10 cellular contexts compared by ENCODE assay signal in genomic region chr16:12896562-12896961, GRCh38. TPM values are rescaled to one million over a fixed set of nuclear protein-coding genes. Genes with fewer than 3 reads are reported as not detected.
DNase-seq lines count a peak whose midpoint lies in the region; ATAC-seq and TF ChIP-seq lines count a peak whose summit lies in the region.
"Had no signal": no experiment of that assay in that cellular context is flagged by ENCODE, and none has a peak within 500 bp of the region (broad histone marks: within the 10 kb centered on the region; RNA-seq: fewer than 3 reads in every experiment).

No MANE protein-coding gene starts in this region.

- H3K36me3 ChIP-seq in Panc1 (ENCODE audit: control insufficient read depth, insufficient read depth, low read length), result no peaks in the 10 kb centered on the region

- intact Hi-C loops in Panc1 (cut with micrococcal nuclease; ENCODE audit: unreplicated experiment), result no loop called here

- no peak overlapping the region for H3K27ac Mint-ChIP-seq in T-helper 17 cell
- no peak overlapping the region for H3K27ac Mint-ChIP-seq in activated T-cell treated with anti-CD3 and anti-CD28 coated beads, Interleukin-2, amount 50 U/mL, for 24 hours
- H3K27ac Mint-ChIP-seq: memory B cell had no signal

- TF ChIP-seq CTCF in AG09309 (IDR thresholded peaks at IDR 0.05; ENCODE audit: control insufficient read depth, insufficient read depth, low read depth, low read length, missing control alignments) (peak; percentile 46), Panc1 (IDR thresholded peaks at IDR 0.05) (peak; percentile 73)

- in situ Hi-C loops in Panc1 (cut with HindIII; ENCODE audit: low pct_unique_long_range_greater_than_20kb, low sequenced_read_pairs), result no loop called here

- no TSS peak for BruUV-seq in Panc1 (replicated peaks; lab: Mats Ljungman, UMichigan)

- H3K4me1 ChIP-seq in Panc1 (ENCODE audit: control insufficient read depth, insufficient read depth, low read length), result no peaks in the 10 kb centered on the region; the same call in 1 of the 2 replicates

- H3K27me3 Mint-ChIP-seq in T-helper 17 cell, result peaks cover 61% of the 10 kb centered on the region
- peaks cover 53% of the 10 kb centered on the region for H3K27me3 Mint-ChIP-seq in activated T-cell treated with anti-CD3 and anti-CD28 coated beads, Interleukin-2, amount 50 U/mL, for 24 hours

- no peak overlapping the region for H3K4me3 Mint-ChIP-seq in T-helper 17 cell
- no peak overlapping the region for H3K4me3 Mint-ChIP-seq in activated T-cell treated with anti-CD3 and anti-CD28 coated beads, Interleukin-2, amount 50 U/mL, for 24 hours
- H3K4me3 Mint-ChIP-seq: memory B cell had no signal

- POLR2A ChIA-PET in Panc1 (lab: Charles Lee), result no interaction called here

- CTCF ChIA-PET in Panc1 (lab: Charles Lee), result no interaction called here

- DNase-seq in AG09309 (ENCODE audit: low read depth), result no peak
- DNase-seq in Panc1 (ENCODE audit: low read depth, low spot score), result peak; percentile 12
- DNase-seq in glomerular endothelial cell (ENCODE audit: extremely low read depth, low read depth, low spot score), result peak; percentile 7
- no peak for DNase-seq in T-helper 17 cell
- no peak for DNase-seq in activated T-cell treated with anti-CD3 and anti-CD28 coated beads, Interleukin-2, amount 50 U/mL, for 24 hours
- DNase-seq in activated CD8-positive, alpha-beta memory T cell treated with anti-CD3 and anti-CD28 coated beads, Interleukin-2, amount 50 U/mL, for 4 hours, result no peak
- no peak for DNase-seq in NCI-H2107 treated with DMSO at 0.1 percent for 48 hours (lab: John Stamatoyannopoulos, UW; ENCODE audit: unreplicated experiment)

- ATAC-seq in GM19351 (IDR thresholded peaks at IDR 0.05; ENCODE audit: unreplicated experiment), result peak; percentile 55
- ATAC-seq in Panc1, result 0 out of 2 replicates have a peak, but pooled peaks have one; percentile 42
- ATAC-seq in T-helper 17 cell, result no peak

- H3K9me3 Mint-ChIP-seq in activated T-cell treated with anti-CD3 and anti-CD28 coated beads, Interleukin-2, amount 50 U/mL, for 24 hours, result no peaks in the 10 kb centered on the region
- H3K9me3 Mint-ChIP-seq: memory B cell had no signal

- peaks cover 3% of the 10 kb centered on the region; the same call in 1 of the 2 replicates for H3K27me3 ChIP-seq in Panc1 (ENCODE audit: control insufficient read depth, insufficient read depth, low read length)

- H3K4me3 ChIP-seq in AG09309 (ENCODE audit: control insufficient read depth, low read depth, low read length) (no peak overlapping the region), Panc1 (ENCODE audit: low read depth in 2 of 2, low read length in 2 of 2) (no peak overlapping the region)

- H3K27ac ChIP-seq in Panc1 (ENCODE audit: low read length), result no peak overlapping the region

- peaks cover 2% of the 10 kb centered on the region for H3K36me3 Mint-ChIP-seq in T-helper 17 cell (ENCODE audit: low read depth)
- no peaks in the 10 kb centered on the region for H3K36me3 Mint-ChIP-seq in activated T-cell treated with anti-CD3 and anti-CD28 coated beads, Interleukin-2, amount 50 U/mL, for 24 hours (ENCODE audit: low read depth)
- H3K36me3 Mint-ChIP-seq: memory B cell had no signal

- H3K9me3 ChIP-seq in Panc1 (ENCODE audit: control insufficient read depth, insufficient read depth, low read depth, low read length) (no peaks in the 10 kb centered on the region), T-helper 17 cell (ENCODE audit: control insufficient read depth, low read length, poor library complexity, severe bottlenecking) (no peaks in the 10 kb centered on the region)

- peaks cover 2% of the 10 kb centered on the region for H3K4me1 Mint-ChIP-seq in T-helper 17 cell
- no peaks in the 10 kb centered on the region for H3K4me1 Mint-ChIP-seq in activated T-cell treated with anti-CD3 and anti-CD28 coated beads, Interleukin-2, amount 50 U/mL, for 24 hours (ENCODE audit: low read depth)
- H3K4me1 Mint-ChIP-seq: memory B cell had no signal

RNA-seq across cellular contexts. Expression of gene SHISA9, which starts 4.8 kb away (rescaled TPM):
- total RNA-seq in Panc1 (2021; ENCODE audit: unreplicated experiment) (0.10 TPM), glomerular endothelial cell (0.47 and 1.8 TPM in 2 replicates), T-helper 17 cell (not detected)
- not detected for polyA plus RNA-seq in Panc1 (2012; ENCODE audit: insufficient read length)
- total RNA-seq: activated CD8-positive, alpha-beta memory T cell treated with anti-CD3 and anti-CD28 coated beads for 36 hours had no signal

Comparison
In these comparisons a context has a peak if more than half of its experiments do, and no peak if none do; other contexts are left out.
1. DNase-seq: peak in Panc1 (single experiment) and glomerular endothelial cell (single experiment); none in AG09309 (single experiment), T-helper 17 cell (0 of 3), activated T-cell treated with anti-CD3 and anti-CD28 coated beads, Interleukin-2, amount 50 U/mL, for 24 hours (single experiment), activated CD8-positive, alpha-beta memory T cell treated with anti-CD3 and anti-CD28 coated beads, Interleukin-2, amount 50 U/mL, for 4 hours (single experiment) and NCI-H2107 treated with DMSO at 0.1 percent for 48 hours (single experiment).